In genomic region chr4:100093091-100093866, GRCh38 we compare ENCODE assay signal across 8 cellular contexts.
DNase-seq lines count a peak whose midpoint lies in the region; ATAC-seq, FAIRE-seq and TF ChIP-seq lines count a peak whose summit lies in the region.

No MANE protein-coding gene starts in this region.

- H3K36me3 ChIP-seq in HCT116 (ENCODE audit: control insufficient read depth in 1 of 2, insufficient read depth in 2 of 2, low read length in 2 of 2): no peaks in the 10 kb centered on the region
- H3K36me3 ChIP-seq in osteoblast (ENCODE audit: insufficient read depth, low read length): no peaks in the 10 kb centered on the region
- H3K36me3 ChIP-seq in testis (ENCODE audit: low read depth, missing control alignments): no peaks in the 10 kb centered on the region

- H3K4me3 ChIP-seq in HCT116 (replicated peaks in 1 of 2; ENCODE audit: low read depth in 1 of 2, low read length in 2 of 2) (no peak overlapping the region), osteoblast (ENCODE audit: insufficient read depth, low read length) (no peak overlapping the region), testis (no peak overlapping the region)

- 24 to 31% methylated on average over 8 of the region's 8 CpGs for WGBS in testis, 2 donors

- no peaks in the 10 kb centered on the region for H4K20me1 ChIP-seq in HCT116 (ENCODE audit: insufficient read depth)
- H4K20me1 ChIP-seq in osteoblast (ENCODE audit: insufficient read depth, low read length): no peaks in the 10 kb centered on the region

- intact Hi-C loops in HCT116 (cut with micrococcal nuclease): loop anchor here (2.0 to 10.0 kb wide), 2 partner anchors 302 to 646 kb away; no protein-coding TSS in a partner anchor
- intact Hi-C loops in testis (cut with DNase I; ENCODE audit: low total_unique reads): no loop called here

- DNase-seq in GM03348 (ENCODE audit: low spot score): peak; percentile 82
- DNase-seq in HCT116 (ENCODE audit: low read depth, low spot score): peak; percentile 93
- DNase-seq in LoVo (ENCODE audit: low spot score): peak; percentile 84
- DNase-seq in SHP77 (lab: John Stamatoyannopoulos, UW): peak; percentile 72 to 86
- peak; percentile 92 for DNase-seq in activated effector memory CD4-positive, alpha-beta T cell treated with anti-CD3 and anti-CD28 coated beads, Interleukin-2, amount 50 U/mL, for 16 hours
- peak; percentile 10 to 42 for DNase-seq in frontal cortex (ENCODE audit: low spot score in 2 of 2)
- DNase-seq in osteoblast (ENCODE audit: insufficient read length, low spot score, missing footprints): peak; percentile 65
- peak; percentile 85 for DNase-seq in testis

- RAD21 ChIA-PET in HCT116 (lab: Charles Lee; ENCODE audit: low non-redundant PET in 1 of 2, low total read pairs in 2 of 2, uncharacterized antibody in 2 of 2, unreplicated experiment in 2 of 2): interaction anchor here in 1 of 2 experiments (0.6 to 0.7 kb wide), 2 partner anchors 95 to 458 kb away, joined by 3 read pairs; no protein-coding TSS in a partner anchor

- FAIRE-seq in frontal cortex (lab: Jason Lieb, UNC): no peak

- TF ChIP-seq POLR2A in HCT116 (IDR thresholded peaks at IDR 0.05; ENCODE audit: borderline replicate concordance, extremely low read depth, insufficient read depth, insufficient read length): no peak
- TF ChIP-seq POLR2A in testis (IDR thresholded peaks at IDR 0.05): no peak

- peak; percentile 91 for TF ChIP-seq RAD21 in HCT116 (IDR thresholded peaks at IDR 0.05; ENCODE audit: low read depth)

- no peaks in the 10 kb centered on the region for H3K27me3 ChIP-seq in HCT116 (ENCODE audit: insufficient read depth, low read length)
- no peaks in the 10 kb centered on the region for H3K27me3 ChIP-seq in osteoblast (ENCODE audit: insufficient read depth, low read length)
- H3K27me3 ChIP-seq in testis: no peaks in the 10 kb centered on the region

- CTCF ChIA-PET in HCT116 (lab: Charles Lee): interaction anchor here (0.6 to 2.6 kb wide), 21 partner anchors 8 to 1062 kb away, joined by 3 to 30 read pairs (median 4); no protein-coding TSS in a partner anchor

- H3K4me1 ChIP-seq in HCT116 (ENCODE audit: control insufficient read depth in 1 of 2, insufficient read depth in 2 of 2, low read length in 2 of 2) (peaks cover 7 to 26% of the 10 kb centered on the region in 2 experiments; a peak in 3 of 4 replicates), osteoblast (ENCODE audit: insufficient read depth, low read length) (no peaks in the 10 kb centered on the region), testis (peaks cover 10% of the 10 kb centered on the region)

- no peaks in the 10 kb centered on the region for H3K79me2 ChIP-seq in HCT116 (ENCODE audit: insufficient read depth, low read length)
- H3K79me2 ChIP-seq in osteoblast (ENCODE audit: insufficient read depth, low read length): no peaks in the 10 kb centered on the region

- H3K4me2 ChIP-seq in HCT116 (ENCODE audit: low read length) (peak overlapping the region; percentile 44), osteoblast (ENCODE audit: insufficient read depth, low read length) (no peak overlapping the region)

- peak overlapping the region; percentile 84 for H2AFZ ChIP-seq in HCT116 (ENCODE audit: low read depth, low read length, poor library complexity, severe bottlenecking)
- H2AFZ ChIP-seq in osteoblast (ENCODE audit: low read length): peak overlapping the region; percentile 26

- TF ChIP-seq CTCF in HCT116 (IDR thresholded peaks at IDR 0.05 in 2 of 3, conservative IDR thresholded peaks at IDR 0.05 in 1 of 3; ENCODE audit: borderline replicate concordance in 1 of 3, insufficient read depth in 1 of 3, low read depth in 2 of 3, low read length in 2 of 3): peak; percentile 71 to 86 (median 80)
- TF ChIP-seq CTCF in osteoblast (IDR thresholded peaks at IDR 0.05; ENCODE audit: extremely low read depth, low read depth, low read length): peak; percentile 88
- peak; percentile 41 to 76 (median 53) for TF ChIP-seq CTCF in testis (IDR thresholded peaks at IDR 0.05)

- POLR2A ChIA-PET in HCT116 (lab: Charles Lee): interaction anchor here (1.2 kb wide), 1 partner anchor 645 kb away, joined by 4 read pairs; no protein-coding TSS in a partner anchor

- H3K9me2 ChIP-seq in HCT116 (ENCODE audit: insufficient read depth): no peaks in the 10 kb centered on the region

- no TSS peak for BruUV-seq in HCT116 (replicated peaks; lab: Mats Ljungman, UMichigan)

- no peak overlapping the region for H3K27ac ChIP-seq in HCT116 (ENCODE audit: low read depth, low read length)
- no peak overlapping the region for H3K27ac ChIP-seq in osteoblast (ENCODE audit: low read depth, low read length)
- no peak overlapping the region for H3K27ac ChIP-seq in testis

- no peaks in the 10 kb centered on the region for H3K9me3 ChIP-seq in HCT116 (ENCODE audit: control insufficient read depth in 1 of 2, insufficient read depth in 1 of 2, low read depth in 1 of 2, low read length in 2 of 2)
- no peaks in the 10 kb centered on the region for H3K9me3 ChIP-seq in osteoblast (ENCODE audit: low read depth, low read length)
- H3K9me3 ChIP-seq in testis: no peaks in the 10 kb centered on the region

- peak; percentile 94 for ATAC-seq in HCT116

- no peak overlapping the region for H3K9ac ChIP-seq in HCT116 (ENCODE audit: low read length)

TF ChIP-seq in HCT116, 20 proteins besides CTCF, POLR2A, EP300 and RAD21:
- TF ChIP-seq ZFX (IDR thresholded peaks at IDR 0.05): no peak
- TF ChIP-seq POLR2AphosphoS5 (IDR thresholded peaks at IDR 0.05; ENCODE audit: low read depth, low read length): 0 out of 2 replicates have a peak, but pooled peaks have one; percentile 31
- TF ChIP-seq ATF3 (IDR thresholded peaks at IDR 0.05): no peak
- TF ChIP-seq SRF (IDR thresholded peaks at IDR 0.05; ENCODE audit: low read depth): no peak; the same call in 1 of the 2 replicates
- TF ChIP-seq CBX3 (IDR thresholded peaks at IDR 0.05; ENCODE audit: low read depth): peak; percentile 29; the same call in 1 of the 2 replicates
- TF ChIP-seq JUND (IDR thresholded peaks at IDR 0.05): no peak
- TF ChIP-seq CEBPB (IDR thresholded peaks at IDR 0.05; ENCODE audit: low read depth): no peak

Comparison
In these comparisons a context has a peak if more than half of its experiments do, and no peak if none do; other contexts are left out.
1. DNase-seq: peak in every context shown above with its lines; median percentile 93 in HCT116; 92 in activated effector memory CD4-positive, alpha-beta T cell treated with anti-CD3 and anti-CD28 coated beads, Interleukin-2, amount 50 U/mL, for 16 hours; 85 in testis; 84 in LoVo; 82 in GM03348; 79 in SHP77; 65 in osteoblast; 26 in frontal cortex.